Comparison of ENCODE assay signal across 26 cellular contexts in the genomic region with DNA sequence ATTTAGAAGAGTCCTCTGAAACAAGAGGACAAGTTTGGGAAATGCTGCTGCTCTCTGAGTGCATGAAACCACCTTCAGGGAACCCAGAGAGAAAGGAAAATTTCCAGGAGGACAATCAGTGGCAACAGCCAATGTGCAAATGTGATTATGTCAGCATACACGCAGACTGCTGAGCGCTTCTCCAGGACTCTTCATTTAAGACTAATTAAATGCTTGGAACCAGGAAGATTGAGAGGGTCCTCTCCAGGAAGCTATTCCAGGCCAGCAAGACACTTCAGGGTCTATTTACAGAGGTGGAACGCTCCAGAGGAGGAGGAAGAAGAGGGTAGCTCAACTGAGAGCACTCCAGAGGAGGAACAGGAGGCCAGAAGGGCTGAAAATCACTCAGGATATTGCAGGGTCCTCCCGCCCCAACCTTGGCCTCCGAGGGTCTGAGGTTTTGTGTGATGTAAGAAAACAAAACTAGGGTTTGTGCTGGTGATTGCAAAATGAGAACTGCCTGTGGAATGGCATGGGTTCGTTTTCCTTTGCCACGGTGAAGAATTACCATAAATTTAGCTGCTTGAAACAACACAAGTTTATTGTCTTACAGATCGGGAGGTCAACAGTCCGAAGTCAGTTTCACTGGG. TPM values are rescaled to one million over a fixed set of nuclear protein-coding genes. Genes with fewer than 3 reads are reported as not detected.
DNase-seq lines count a peak whose midpoint lies in the region; ATAC-seq and TF ChIP-seq lines count a peak whose summit lies in the region.
"Had no signal": no experiment of that assay in that cellular context is flagged by ENCODE, and none has a peak within 500 bp of the region (broad histone marks: within the 10 kb centered on the region; RNA-seq: fewer than 3 reads in every experiment).

No MANE protein-coding gene starts in this region.

- H3K27me3 Mint-ChIP-seq in CD14-positive monocyte (ENCODE audit: low read depth in 3 of 3) (peaks cover 2% of the 10 kb centered on the region in 3 donors), GM23338 (ENCODE audit: insufficient read depth, low read depth, poor library complexity) (peaks cover 11% of the 10 kb centered on the region)

- no peaks in the 10 kb centered on the region for H3K36me3 Mint-ChIP-seq in CD14-positive monocyte
- no peaks in the 10 kb centered on the region for H3K36me3 Mint-ChIP-seq in GM23338 (ENCODE audit: low read depth)
- H3K36me3 Mint-ChIP-seq: CD4-positive, alpha-beta memory T cell had no signal

- intact Hi-C loops in CD14-positive monocyte (cut with micrococcal nuclease): no loop called here

- H3K4me2 ChIP-seq in GM23338: no peak overlapping the region
- H3K4me2 ChIP-seq: BLaER1, KMS-11 had no signal

- H3K4me1 ChIP-seq in GM23338 (ENCODE audit: insufficient read depth): peaks cover 13% of the 10 kb centered on the region
- H3K4me1 ChIP-seq: BLaER1, Caco-2 had no signal

- H3K4me1 Mint-ChIP-seq in CD14-positive monocyte (peaks cover 35% of the 10 kb centered on the region), GM23338 (peaks cover 34% of the 10 kb centered on the region)
- H3K4me1 Mint-ChIP-seq: CD4-positive, alpha-beta memory T cell had no signal

- ATAC-seq in GM23338 (no peak), GM21528 (IDR thresholded peaks at IDR 0.05; ENCODE audit: low FRiP score, unreplicated experiment) (no peak), HG03439 (IDR thresholded peaks at IDR 0.05; ENCODE audit: unreplicated experiment) (no peak), GM18868 (IDR thresholded peaks at IDR 0.05; ENCODE audit: unreplicated experiment) (no peak)
- ATAC-seq: PC-3, SK-N-SH treated with all-trans-retinoic acid at 6 μM for 48 hours had no signal

- H3K79me2 ChIP-seq in GM23338 (replicated peaks; ENCODE audit: insufficient read depth): no peaks in the 10 kb centered on the region

- H3K4me3 Mint-ChIP-seq in CD14-positive monocyte (peak overlapping the region; percentile 18 to 78), GM23338 (no peak overlapping the region)
- H3K4me3 Mint-ChIP-seq: CD4-positive, alpha-beta memory T cell had no signal

- TF ChIP-seq CTCF in CD14-positive monocyte (IDR thresholded peaks at IDR 0.05): no peak
- TF ChIP-seq CTCF in GM23338 (conservative IDR thresholded peaks at IDR 0.05; ENCODE audit: low read depth in 2 of 2): no peak

- H3K27ac ChIP-seq in GM23338 (ENCODE audit: low read depth): no peak overlapping the region
- H3K27ac ChIP-seq: BLaER1, GM23248, KMS-11 had no signal

- peak overlapping the region; percentile 52 for H2AFZ ChIP-seq in GM23338
- H2AFZ ChIP-seq: GM23248 had no signal

- H3K27ac Mint-ChIP-seq in CD14-positive monocyte (no peak overlapping the region), GM23338 (no peak overlapping the region; the same call in 1 of the 2 replicates)

- 0 out of 2 replicates have a peak, but pooled peaks cover 4% of the 10 kb centered on the region for H3K9me2 ChIP-seq in GM23338 (ENCODE audit: insufficient read depth)

- no peak overlapping the region for H3K4me3 ChIP-seq in GM23338
- H3K4me3 ChIP-seq: BLaER1, GM23248 had no signal

- no peaks in the 10 kb centered on the region for H3K27me3 ChIP-seq in GM23338 (ENCODE audit: insufficient read depth)
- H3K27me3 ChIP-seq: BLaER1 had no signal

- H3K36me3 ChIP-seq in GM23338 (ENCODE audit: insufficient read depth): no peaks in the 10 kb centered on the region
- H3K36me3 ChIP-seq: BLaER1 had no signal

- no peaks in the 10 kb centered on the region for H4K20me1 ChIP-seq in GM23338 (replicated peaks; ENCODE audit: insufficient read depth)
- H4K20me1 ChIP-seq: BLaER1 had no signal

- H3F3A ChIP-seq in GM23338 (replicated peaks; ENCODE audit: low read depth): no peaks in the 10 kb centered on the region

- DNase-seq in CD14-positive monocyte (ENCODE audit: low spot score) (no peak), GM23338 (ENCODE audit: low spot score) (no peak), NOMO-1 treated with DMSO at 0.1 percent for 48 hours (lab: John Stamatoyannopoulos, UW; ENCODE audit: unreplicated experiment) (peak; percentile 17), left kidney (ENCODE audit: low read depth, low spot score) (peak; percentile 57)
- DNase-seq: Caco-2; CD4-positive, alpha-beta memory T cell; DMS 273 treated with DMSO at 0.1 percent for 48 hours; GM23248; HCEC 1CT; IMR-90; NCI-H1048; NCI-H1436 treated with DMSO at 0.1 percent for 48 hours; NCI-H1930; NCI-H2171 treated with DMSO at 0.1 percent for 48 hours; NCI-H524 treated with DMSO at 0.1 percent for 48 hours; PC-3; RPMI8226; SHP77; T-helper 1 cell had no signal

- H3K9me3 Mint-ChIP-seq in CD14-positive monocyte (peaks cover 0 to 3% (median 0%) of the 10 kb centered on the region in 7 donors), GM23338 (no peaks in the 10 kb centered on the region)

TF ChIP-seq in GM23338, 12 proteins besides CTCF, POLR2A, EP300 and RAD21 (continues in another document):
- TF ChIP-seq STAT1 (IDR thresholded peaks at IDR 0.05; ENCODE audit: unreplicated experiment) (no peak), NANOG (IDR thresholded peaks at IDR 0.05; ENCODE audit: borderline replicate concordance) (no peak), EZH2phosphoT487 (IDR thresholded peaks at IDR 0.05; ENCODE audit: unreplicated experiment) (no peak), POLR2AphosphoS5 (IDR thresholded peaks at IDR 0.05; ENCODE audit: low read depth) (no peak), CREB1 (CRISPR knock-in tag; IDR thresholded peaks at IDR 0.05; ENCODE audit: low read depth) (no peak), ZNF331 (CRISPR knock-in tag; IDR thresholded peaks at IDR 0.05; ENCODE audit: low read depth) (no peak), JUNB (IDR thresholded peaks at IDR 0.05; ENCODE audit: unreplicated experiment) (no peak)
- TF ChIP-seq, protein P1, sequence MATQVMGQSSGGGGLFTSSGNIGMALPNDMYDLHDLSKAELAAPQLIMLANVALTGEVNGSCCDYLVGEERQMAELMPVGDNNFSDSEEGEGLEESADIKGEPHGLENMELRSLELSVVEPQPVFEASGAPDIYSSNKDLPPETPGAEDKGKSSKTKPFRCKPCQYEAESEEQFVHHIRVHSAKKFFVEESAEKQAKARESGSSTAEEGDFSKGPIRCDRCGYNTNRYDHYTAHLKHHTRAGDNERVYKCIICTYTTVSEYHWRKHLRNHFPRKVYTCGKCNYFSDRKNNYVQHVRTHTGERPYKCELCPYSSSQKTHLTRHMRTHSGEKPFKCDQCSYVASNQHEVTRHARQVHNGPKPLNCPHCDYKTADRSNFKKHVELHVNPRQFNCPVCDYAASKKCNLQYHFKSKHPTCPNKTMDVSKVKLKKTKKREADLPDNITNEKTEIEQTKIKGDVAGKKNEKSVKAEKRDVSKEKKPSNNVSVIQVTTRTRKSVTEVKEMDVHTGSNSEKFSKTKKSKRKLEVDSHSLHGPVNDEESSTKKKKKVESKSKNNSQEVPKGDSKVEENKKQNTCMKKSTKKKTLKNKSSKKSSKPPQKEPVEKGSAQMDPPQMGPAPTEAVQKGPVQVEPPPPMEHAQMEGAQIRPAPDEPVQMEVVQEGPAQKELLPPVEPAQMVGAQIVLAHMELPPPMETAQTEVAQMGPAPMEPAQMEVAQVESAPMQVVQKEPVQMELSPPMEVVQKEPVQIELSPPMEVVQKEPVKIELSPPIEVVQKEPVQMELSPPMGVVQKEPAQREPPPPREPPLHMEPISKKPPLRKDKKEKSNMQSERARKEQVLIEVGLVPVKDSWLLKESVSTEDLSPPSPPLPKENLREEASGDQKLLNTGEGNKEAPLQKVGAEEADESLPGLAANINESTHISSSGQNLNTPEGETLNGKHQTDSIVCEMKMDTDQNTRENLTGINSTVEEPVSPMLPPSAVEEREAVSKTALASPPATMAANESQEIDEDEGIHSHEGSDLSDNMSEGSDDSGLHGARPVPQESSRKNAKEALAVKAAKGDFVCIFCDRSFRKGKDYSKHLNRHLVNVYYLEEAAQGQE (IDR thresholded peaks at IDR 0.05; ENCODE audit: unreplicated experiment): no peak
- TF ChIP-seq, protein P2, sequence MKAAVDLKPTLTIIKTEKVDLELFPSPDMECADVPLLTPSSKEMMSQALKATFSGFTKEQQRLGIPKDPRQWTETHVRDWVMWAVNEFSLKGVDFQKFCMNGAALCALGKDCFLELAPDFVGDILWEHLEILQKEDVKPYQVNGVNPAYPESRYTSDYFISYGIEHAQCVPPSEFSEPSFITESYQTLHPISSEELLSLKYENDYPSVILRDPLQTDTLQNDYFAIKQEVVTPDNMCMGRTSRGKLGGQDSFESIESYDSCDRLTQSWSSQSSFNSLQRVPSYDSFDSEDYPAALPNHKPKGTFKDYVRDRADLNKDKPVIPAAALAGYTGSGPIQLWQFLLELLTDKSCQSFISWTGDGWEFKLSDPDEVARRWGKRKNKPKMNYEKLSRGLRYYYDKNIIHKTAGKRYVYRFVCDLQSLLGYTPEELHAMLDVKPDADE (IDR thresholded peaks at IDR 0.05): no peak

RNA-seq across cellular contexts. Expression of a gene that starts 14.1 kb away (rescaled TPM):
- polyA plus RNA-seq in CD14-positive monocyte: not detected
- total RNA-seq in GM23338 (2014; rRNA removed; shearing (Covaris generic)): 8.1 and 9.7 TPM in 2 replicates
- polyA plus RNA-seq in GM23338 (2016; fragmentation: Nextera tagmentation; extraction: Ambion mirVana): 5.5 and 5.8 TPM in 2 replicates
- total RNA-seq: Caco-2; CD4-positive, alpha-beta memory T cell; G401; GM23248; IMR-90; PC-3 had no signal
- polyA plus RNA-seq: GM23248, IMR-90 had no signal

RNA-seq across cellular contexts. Expression of a gene that starts 56.2 kb away (rescaled TPM):
- polyA plus RNA-seq in CD14-positive monocyte: under 1 TPM in 1 of 2 donors, not detected in 1; 0.14 TPM
- not detected in 2 replicates for total RNA-seq in GM23338 (2014; rRNA removed; shearing (Covaris generic))
- polyA plus RNA-seq in GM23338 (2016; fragmentation: Nextera tagmentation; extraction: Ambion mirVana): not detected in 2 replicates
- total RNA-seq: Caco-2; CD4-positive, alpha-beta memory T cell; G401; GM23248; IMR-90; PC-3 had no signal
- polyA plus RNA-seq: CD4-positive, alpha-beta memory T cell; GM23248; IMR-90 had no signal

Comparison
In these comparisons a context has a peak if more than half of its experiments do, and no peak if none do; other contexts are left out.
1. DNase-seq: peak in NOMO-1 treated with DMSO at 0.1 percent for 48 hours (single experiment) and left kidney (single experiment); none in CD14-positive monocyte (single experiment) and GM23338 (single experiment).